6 cellular contexts compared by ENCODE assay signal in genomic region chr2:195047955-195048354, GRCh38.
"Had no signal": no experiment of that assay in that cellular context is flagged by ENCODE, and none has a peak within 500 bp of the region (broad histone marks: within the 10 kb centered on the region; RNA-seq: fewer than 3 reads in every experiment).

No MANE protein-coding gene starts in this region.

- ATAC-seq: K562 had no signal

- H3K27ac Mint-ChIP-seq: H9 had no signal

- H3K4me3 Mint-ChIP-seq: H9 had no signal

- DNase-seq: GM23248, H9, HCEC 1CT, IMR-90, KG1 had no signal

- H3K27ac ChIP-seq: GM23248 had no signal

- H2AFZ ChIP-seq: GM23248 had no signal

- H3K9me3 Mint-ChIP-seq: H9 had no signal

- H3K4me3 ChIP-seq: GM23248, K562 had no signal
